Comparison of ENCODE assay signal across 13 cellular contexts in genomic region chrX:38987135-38987780, GRCh38.
DNase-seq lines count a peak whose midpoint lies in the region; ATAC-seq and TF ChIP-seq lines count a peak whose summit lies in the region.
"Had no signal": no experiment of that assay in that cellular context is flagged by ENCODE, and none has a peak within 500 bp of the region (broad histone marks: within the 10 kb centered on the region; RNA-seq: fewer than 3 reads in every experiment).

No MANE protein-coding gene starts in this region.

- H4K20me1 ChIP-seq in BLaER1 (no peaks in the 10 kb centered on the region), fibroblast of lung (ENCODE audit: control insufficient read depth, extremely low read depth, insufficient read depth, low read length) (no peaks in the 10 kb centered on the region)

- ATAC-seq in natural killer cell (no peak), GM18520 (IDR thresholded peaks at IDR 0.05; ENCODE audit: unreplicated experiment) (no peak), HG03280 (IDR thresholded peaks at IDR 0.05; ENCODE audit: unreplicated experiment) (no peak)
- ATAC-seq: T-helper 17 cell had no signal

- H3K4me1 ChIP-seq in BLaER1 (peaks cover 16% of the 10 kb centered on the region), fibroblast of lung (ENCODE audit: control insufficient read depth, extremely low read depth, insufficient read depth, low read length) (no peaks in the 10 kb centered on the region)

- no peaks in the 10 kb centered on the region for H3K36me3 Mint-ChIP-seq in natural killer cell
- H3K36me3 Mint-ChIP-seq: activated naive CD8-positive, alpha-beta T cell had no signal

- intact Hi-C loops in natural killer cell (cut with micrococcal nuclease), result loop anchor here (5.0 kb wide), 1 partner anchor 220 kb away; no protein-coding TSS in a partner anchor

- H3K27ac ChIP-seq in BLaER1 (no peak overlapping the region), fibroblast of lung (ENCODE audit: insufficient read depth, low read length) (no peak overlapping the region)

- H3K9ac ChIP-seq in BLaER1 (no peak overlapping the region), fibroblast of lung (ENCODE audit: insufficient read depth, low read length) (no peak overlapping the region)

- H3K9me3 Mint-ChIP-seq in natural killer cell, result no peaks in the 10 kb centered on the region
- H3K9me3 Mint-ChIP-seq: HFFc6 had no signal

- H3K4me3 Mint-ChIP-seq in natural killer cell, result no peak overlapping the region
- H3K4me3 Mint-ChIP-seq: activated naive CD8-positive, alpha-beta T cell; HFFc6; T-helper 17 cell had no signal

- no peak overlapping the region for H2AFZ ChIP-seq in fibroblast of lung (ENCODE audit: low read length)

- no peaks in the 10 kb centered on the region for H3K79me2 ChIP-seq in fibroblast of lung (ENCODE audit: control insufficient read depth, insufficient read depth, low read length)

- TF ChIP-seq CTCF in HFF-Myc (IDR thresholded peaks at IDR 0.05; ENCODE audit: low read depth, low read length, missing control alignments) (no peak), fibroblast of lung (conservative IDR thresholded peaks at IDR 0.05 in 1 of 2, IDR thresholded peaks at IDR 0.05 in 1 of 2; ENCODE audit: low read depth in 1 of 2, low read length in 2 of 2) (no peak), natural killer cell (IDR thresholded peaks at IDR 0.05) (no peak)

- DNase-seq in HFF-Myc (ENCODE audit: extremely low read depth, low read depth) (peak; percentile 43), NCI-H69 (lab: John Stamatoyannopoulos, UW) (peak; percentile 72), fibroblast of lung (ENCODE audit: low read depth in 2 of 2) (peak; percentile 12 to 61), A172 (ENCODE audit: low spot score) (no peak), natural killer cell (no peak)
- DNase-seq: activated T-cell treated with anti-CD3 and anti-CD28 coated beads for 4 hours, caudate nucleus, HFFc6, T-helper 17 cell had no signal

- H3K36me3 ChIP-seq in BLaER1 (no peaks in the 10 kb centered on the region), fibroblast of lung (ENCODE audit: control insufficient read depth, insufficient read depth, low read length) (no peaks in the 10 kb centered on the region)

- no peaks in the 10 kb centered on the region for H3K4me1 Mint-ChIP-seq in natural killer cell
- H3K4me1 Mint-ChIP-seq: T-helper 17 cell had no signal

- H3K4me2 ChIP-seq in BLaER1, result peak overlapping the region; percentile 53
- no peak overlapping the region for H3K4me2 ChIP-seq in fibroblast of lung (ENCODE audit: extremely low read depth, insufficient read depth, low read length)

- H3K27me3 ChIP-seq in BLaER1 (no peaks in the 10 kb centered on the region), fibroblast of lung (ENCODE audit: control insufficient read depth, insufficient read depth, low read length) (no peaks in the 10 kb centered on the region)

- no peak overlapping the region for H3K4me3 ChIP-seq in BLaER1
- H3K4me3 ChIP-seq in HFF-Myc (replicated peaks; ENCODE audit: low read depth, low read length), result no peak overlapping the region
- no peak overlapping the region for H3K4me3 ChIP-seq in fibroblast of lung (replicated peaks in 1 of 4; ENCODE audit: control extremely low read depth in 1 of 4, insufficient read depth in 1 of 4, low read depth in 3 of 4, low read length in 4 of 4)

- H3K27me3 Mint-ChIP-seq in natural killer cell (ENCODE audit: low read depth in 2 of 2), result peaks cover 0 to 22% of the 10 kb centered on the region in 2 donors
- H3K27me3 Mint-ChIP-seq: activated naive CD8-positive, alpha-beta T cell; T-helper 17 cell had no signal

- H3K9me3 ChIP-seq in BLaER1, result no peaks in the 10 kb centered on the region
- H3K9me3 ChIP-seq in fibroblast of lung (ENCODE audit: control insufficient read depth, insufficient read depth, low read depth, low read length), result no peaks in the 10 kb centered on the region

- no peak overlapping the region for H3K27ac Mint-ChIP-seq in natural killer cell
- H3K27ac Mint-ChIP-seq: activated naive CD8-positive, alpha-beta T cell; HFFc6; T-helper 17 cell had no signal

Comparison
In these comparisons a context has a peak if more than half of its experiments do, and no peak if none do; other contexts are left out.
1. DNase-seq: peak in HFF-Myc (single experiment), NCI-H69 (single experiment) and fibroblast of lung (2 of 2); none in A172 (single experiment) and natural killer cell (single experiment).